9 cellular contexts compared by ENCODE assay signal in genomic region chr4:86891785-86892638, GRCh38. TPM values are rescaled to one million over a fixed set of nuclear protein-coding genes. Genes with fewer than 3 reads are reported as not detected.
A peak's percentile ranks its signal among the peaks of the same experiment; 100 is the strongest.
DNase-seq lines count a peak whose midpoint lies in the region; FAIRE-seq lines count a peak whose summit lies in the region.
"Had no signal": no experiment of that assay in that cellular context is flagged by ENCODE, and none has a peak within 500 bp of the region (broad histone marks: within the 10 kb centered on the region; RNA-seq: fewer than 3 reads in every experiment).

TSS of gene C4orf36 (minus strand) at chr4:86892422. CDS start at chr4:86891520, 902 bp downstream.

- no peaks in the 10 kb centered on the region for H3K9me3 ChIP-seq in skeletal muscle tissue (ENCODE audit: control insufficient read depth in 3 of 3, low read length in 3 of 3)

- peak within 1 kb of the TSS; percentile 73 to 82 (median 81) for H3K9ac ChIP-seq in skeletal muscle tissue (ENCODE audit: low read depth in 1 of 3, low read length in 3 of 3)

- DNase-seq in GDM1 (lab: John Stamatoyannopoulos, UW) (peak; percentile 50), HCEC 1CT (peak; percentile 50), MV-4-11 (lab: John Stamatoyannopoulos, UW) (peak; percentile 23), T1000 (lab: John Stamatoyannopoulos, UW) (peak; percentile 31), islet precursor cell (peak; percentile 94), GM19239 (ENCODE audit: insufficient read length, low spot score) (no peak)
- DNase-seq in central memory CD4-positive, alpha-beta T cell = peak; percentile 28

- no peaks in the 10 kb centered on the region for H3K27me3 ChIP-seq in skeletal muscle tissue (ENCODE audit: control insufficient read depth in 3 of 3, insufficient read depth in 3 of 3, low read length in 3 of 3)

- H3K36me3 ChIP-seq in skeletal muscle tissue (ENCODE audit: control insufficient read depth in 3 of 3, insufficient read depth in 3 of 3, low read length in 3 of 3) = no peaks in the 10 kb centered on the region

- no peak for FAIRE-seq in GM19239 (lab: Jason Lieb, UNC)

- H3K27ac ChIP-seq in skeletal muscle tissue (ENCODE audit: low read depth, low read length) = no peak within 1 kb of the TSS

- H3K4me3 ChIP-seq in skeletal muscle tissue (ENCODE audit: low read length in 3 of 3) = peak within 1 kb of the TSS; percentile 75 to 77 (median 75)

- H3K4me1 ChIP-seq in skeletal muscle tissue (ENCODE audit: control insufficient read depth in 3 of 3, insufficient read depth in 3 of 3, low read length in 3 of 3) = peaks cover 6 to 13% (median 10%) of the 10 kb centered on the region in 3 donors

RNA-seq across cellular contexts. Expression of gene C4orf36, which starts in this region (rescaled TPM):
- not detected for total RNA-seq in skeletal muscle tissue
- total RNA-seq: glomerular endothelial cell had no signal
